1 cellular context compared by ENCODE assay signal in the genomic region with DNA sequence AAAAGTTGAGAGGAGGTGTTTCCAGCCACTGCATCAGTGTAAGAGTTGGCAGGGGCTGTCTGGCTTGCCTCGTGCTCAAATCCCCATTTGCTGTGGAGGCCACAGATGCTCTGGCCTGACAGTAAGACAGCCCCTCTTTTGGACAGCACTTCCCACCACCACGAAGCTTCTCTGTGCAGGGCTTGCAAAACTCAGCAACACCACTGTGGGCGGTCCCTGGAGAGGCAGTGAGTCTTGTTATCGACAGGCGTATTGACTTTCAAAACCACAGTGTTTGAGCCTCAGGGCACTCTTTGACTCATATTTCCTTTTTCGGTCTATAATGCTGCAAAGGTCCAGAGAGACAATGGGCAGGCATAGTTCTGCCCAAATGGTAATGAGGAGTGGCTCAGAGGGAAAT.
TF ChIP-seq lines count a peak whose summit lies in the region.

No MANE protein-coding gene starts in this region.

TF ChIP-seq in GM12878, 131 proteins besides CTCF, POLR2A, EP300 and RAD21 (continued from another document and continues in another):
- no peak for TF ChIP-seq HSF1 (IDR thresholded peaks at IDR 0.05; ENCODE audit: low read depth, low read length)
- TF ChIP-seq, protein P1, sequence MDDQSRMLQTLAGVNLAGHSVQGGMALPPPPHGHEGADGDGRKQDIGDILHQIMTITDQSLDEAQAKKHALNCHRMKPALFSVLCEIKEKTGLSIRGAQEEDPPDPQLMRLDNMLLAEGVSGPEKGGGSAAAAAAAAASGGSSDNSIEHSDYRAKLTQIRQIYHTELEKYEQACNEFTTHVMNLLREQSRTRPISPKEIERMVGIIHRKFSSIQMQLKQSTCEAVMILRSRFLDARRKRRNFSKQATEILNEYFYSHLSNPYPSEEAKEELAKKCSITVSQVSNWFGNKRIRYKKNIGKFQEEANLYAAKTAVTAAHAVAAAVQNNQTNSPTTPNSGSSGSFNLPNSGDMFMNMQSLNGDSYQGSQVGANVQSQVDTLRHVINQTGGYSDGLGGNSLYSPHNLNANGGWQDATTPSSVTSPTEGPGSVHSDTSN (IDR thresholded peaks at IDR 0.05; ENCODE audit: insufficient replicate concordance, low read depth, low read length), result no peak
- no peak for TF ChIP-seq ZBED1 (IDR thresholded peaks at IDR 0.05; ENCODE audit: borderline replicate concordance)
- no peak for TF ChIP-seq ZBTB33 (IDR thresholded peaks at IDR 0.05)
- TF ChIP-seq HDAC6 (IDR thresholded peaks at IDR 0.05; ENCODE audit: unreplicated experiment), result no peak
- TF ChIP-seq RELA (IDR thresholded peaks at IDR 0.05; ENCODE audit: borderline replicate concordance, partially characterized antibody), result no peak
- TF ChIP-seq SRF (IDR thresholded peaks at IDR 0.05; ENCODE audit: low read depth in 2 of 2, low read length in 2 of 2), result peak in 1 of 2 experiments; percentile 61; a peak in 1 of 4 replicates
- no peak for TF ChIP-seq NBN (IDR thresholded peaks at IDR 0.05)
- TF ChIP-seq NR2C1 (IDR thresholded peaks at IDR 0.05), result no peak
- no peak for TF ChIP-seq BRCA1 (IDR thresholded peaks at IDR 0.05; ENCODE audit: low read depth, low read length)
- 0 out of 2 replicates have a peak, but pooled peaks have one; percentile 35 for TF ChIP-seq RCOR1 (conservative IDR thresholded peaks at IDR 0.05; ENCODE audit: low read depth, low read length)
- TF ChIP-seq SREBF2 (IDR thresholded peaks at IDR 0.05; ENCODE audit: low read length), result no peak
- TF ChIP-seq SMAD1 (IDR thresholded peaks at IDR 0.05; ENCODE audit: low read depth, partially characterized antibody), result no peak
- no peak for TF ChIP-seq IRF3 (IDR thresholded peaks at IDR 0.05)
- TF ChIP-seq, protein P2, sequence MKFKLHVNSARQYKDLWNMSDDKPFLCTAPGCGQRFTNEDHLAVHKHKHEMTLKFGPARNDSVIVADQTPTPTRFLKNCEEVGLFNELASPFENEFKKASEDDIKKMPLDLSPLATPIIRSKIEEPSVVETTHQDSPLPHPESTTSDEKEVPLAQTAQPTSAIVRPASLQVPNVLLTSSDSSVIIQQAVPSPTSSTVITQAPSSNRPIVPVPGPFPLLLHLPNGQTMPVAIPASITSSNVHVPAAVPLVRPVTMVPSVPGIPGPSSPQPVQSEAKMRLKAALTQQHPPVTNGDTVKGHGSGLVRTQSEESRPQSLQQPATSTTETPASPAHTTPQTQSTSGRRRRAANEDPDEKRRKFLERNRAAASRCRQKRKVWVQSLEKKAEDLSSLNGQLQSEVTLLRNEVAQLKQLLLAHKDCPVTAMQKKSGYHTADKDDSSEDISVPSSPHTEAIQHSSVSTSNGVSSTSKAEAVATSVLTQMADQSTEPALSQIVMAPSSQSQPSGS (IDR thresholded peaks at IDR 0.05; ENCODE audit: low read length), result peak; percentile 69; the same call in 1 of the 2 replicates
- TF ChIP-seq KLF5 (IDR thresholded peaks at IDR 0.05; ENCODE audit: partially characterized antibody), result no peak
- TF ChIP-seq POLR2AphosphoS2 (IDR thresholded peaks at IDR 0.05; ENCODE audit: low read depth, low read length), result no peak
- TF ChIP-seq CREM (IDR thresholded peaks at IDR 0.05; ENCODE audit: low read depth), result no peak
- TF ChIP-seq TCF3 (IDR thresholded peaks at IDR 0.05; ENCODE audit: borderline replicate concordance, insufficient read depth, low read depth, low read length), result no peak
- no peak for TF ChIP-seq PAX8 (IDR thresholded peaks at IDR 0.05)
- peak; percentile 82 for TF ChIP-seq JUNB (IDR thresholded peaks at IDR 0.05)
- TF ChIP-seq, protein P3, sequence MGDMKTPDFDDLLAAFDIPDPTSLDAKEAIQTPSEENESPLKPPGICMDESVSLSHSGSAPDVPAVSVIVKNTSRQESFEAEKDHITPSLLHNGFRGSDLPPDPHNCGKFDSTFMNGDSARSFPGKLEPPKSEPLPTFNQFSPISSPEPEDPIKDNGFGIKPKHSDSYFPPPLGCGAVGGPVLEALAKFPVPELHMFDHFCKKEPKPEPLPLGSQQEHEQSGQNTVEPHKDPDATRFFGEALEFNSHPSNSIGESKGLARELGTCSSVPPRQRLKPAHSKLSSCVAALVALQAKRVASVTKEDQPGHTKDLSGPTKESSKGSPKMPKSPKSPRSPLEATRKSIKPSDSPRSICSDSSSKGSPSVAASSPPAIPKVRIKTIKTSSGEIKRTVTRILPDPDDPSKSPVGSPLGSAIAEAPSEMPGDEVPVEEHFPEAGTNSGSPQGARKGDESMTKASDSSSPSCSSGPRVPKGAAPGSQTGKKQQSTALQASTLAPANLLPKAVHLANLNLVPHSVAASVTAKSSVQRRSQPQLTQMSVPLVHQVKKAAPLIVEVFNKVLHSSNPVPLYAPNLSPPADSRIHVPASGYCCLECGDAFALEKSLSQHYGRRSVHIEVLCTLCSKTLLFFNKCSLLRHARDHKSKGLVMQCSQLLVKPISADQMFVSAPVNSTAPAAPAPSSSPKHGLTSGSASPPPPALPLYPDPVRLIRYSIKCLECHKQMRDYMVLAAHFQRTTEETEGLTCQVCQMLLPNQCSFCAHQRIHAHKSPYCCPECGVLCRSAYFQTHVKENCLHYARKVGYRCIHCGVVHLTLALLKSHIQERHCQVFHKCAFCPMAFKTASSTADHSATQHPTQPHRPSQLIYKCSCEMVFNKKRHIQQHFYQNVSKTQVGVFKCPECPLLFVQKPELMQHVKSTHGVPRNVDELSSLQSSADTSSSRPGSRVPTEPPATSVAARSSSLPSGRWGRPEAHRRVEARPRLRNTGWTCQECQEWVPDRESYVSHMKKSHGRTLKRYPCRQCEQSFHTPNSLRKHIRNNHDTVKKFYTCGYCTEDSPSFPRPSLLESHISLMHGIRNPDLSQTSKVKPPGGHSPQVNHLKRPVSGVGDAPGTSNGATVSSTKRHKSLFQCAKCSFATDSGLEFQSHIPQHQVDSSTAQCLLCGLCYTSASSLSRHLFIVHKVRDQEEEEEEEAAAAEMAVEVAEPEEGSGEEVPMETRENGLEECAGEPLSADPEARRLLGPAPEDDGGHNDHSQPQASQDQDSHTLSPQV (IDR thresholded peaks at IDR 0.05), result no peak
- peak; percentile 21; the same call in 1 of the 3 replicates for TF ChIP-seq POU2F2 (IDR thresholded peaks at IDR 0.05; ENCODE audit: borderline replicate concordance, low read depth, low read length)
- TF ChIP-seq CHD2 (IDR thresholded peaks at IDR 0.05; ENCODE audit: borderline replicate concordance, low read depth, low read length), result no peak
- peak; percentile 71; the same call in 1 of the 2 replicates for TF ChIP-seq PAX5 (IDR thresholded peaks at IDR 0.05; ENCODE audit: borderline replicate concordance, low read depth, low read length)
- TF ChIP-seq MYC (IDR thresholded peaks at IDR 0.05; ENCODE audit: insufficient read depth, insufficient read length, insufficient replicate concordance, low read length, severe bottlenecking), result no peak
- no peak for TF ChIP-seq PML (IDR thresholded peaks at IDR 0.05; ENCODE audit: low read length)
- no peak for TF ChIP-seq SMAD5 (IDR thresholded peaks at IDR 0.05; ENCODE audit: low read depth)
- TF ChIP-seq ZNF384 (IDR thresholded peaks at IDR 0.05; ENCODE audit: borderline replicate concordance, low read depth, low read length), result no peak
- TF ChIP-seq SMARCA5 (IDR thresholded peaks at IDR 0.05), result no peak
- no peak for TF ChIP-seq SP1 (IDR thresholded peaks at IDR 0.05; ENCODE audit: low read depth, low read length)
- no peak; the same call in 1 of the 2 replicates for TF ChIP-seq FOXM1 (IDR thresholded peaks at IDR 0.05; ENCODE audit: low read depth, low read length)
- TF ChIP-seq ZZZ3 (IDR thresholded peaks at IDR 0.05; ENCODE audit: control insufficient read depth, insufficient read length, low read depth), result no peak
- TF ChIP-seq SPI1 (IDR thresholded peaks at IDR 0.05; ENCODE audit: borderline replicate concordance, insufficient read depth, low read depth, low read length), result peak; percentile 36; the same call in 1 of the 2 replicates
- TF ChIP-seq RB1 (IDR thresholded peaks at IDR 0.05; ENCODE audit: borderline replicate concordance), result no peak
- no peak for TF ChIP-seq TAF1 (IDR thresholded peaks at IDR 0.05; ENCODE audit: borderline replicate concordance, low read depth, low read length)
- no peak; the same call in 1 of the 2 replicates for TF ChIP-seq YY1 (IDR thresholded peaks at IDR 0.05; ENCODE audit: low read depth, low read length)
- peak; percentile 71; the same call in 1 of the 2 replicates for TF ChIP-seq JUND (IDR thresholded peaks at IDR 0.05; ENCODE audit: low read depth, low read length)
- peak; percentile 28; the same call in 1 of the 2 replicates for TF ChIP-seq BACH1 (IDR thresholded peaks at IDR 0.05; ENCODE audit: borderline replicate concordance)
- TF ChIP-seq MTA2 (IDR thresholded peaks at IDR 0.05; ENCODE audit: low read depth), result peak; percentile 89
- TF ChIP-seq, protein P4, sequence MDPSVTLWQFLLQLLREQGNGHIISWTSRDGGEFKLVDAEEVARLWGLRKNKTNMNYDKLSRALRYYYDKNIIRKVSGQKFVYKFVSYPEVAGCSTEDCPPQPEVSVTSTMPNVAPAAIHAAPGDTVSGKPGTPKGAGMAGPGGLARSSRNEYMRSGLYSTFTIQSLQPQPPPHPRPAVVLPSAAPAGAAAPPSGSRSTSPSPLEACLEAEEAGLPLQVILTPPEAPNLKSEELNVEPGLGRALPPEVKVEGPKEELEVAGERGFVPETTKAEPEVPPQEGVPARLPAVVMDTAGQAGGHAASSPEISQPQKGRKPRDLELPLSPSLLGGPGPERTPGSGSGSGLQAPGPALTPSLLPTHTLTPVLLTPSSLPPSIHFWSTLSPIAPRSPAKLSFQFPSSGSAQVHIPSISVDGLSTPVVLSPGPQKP (IDR thresholded peaks at IDR 0.05; ENCODE audit: low read depth, low read length), result no peak
- no peak for TF ChIP-seq KDM1A (IDR thresholded peaks at IDR 0.05; ENCODE audit: borderline replicate concordance)
- no peak for TF ChIP-seq NFYA (IDR thresholded peaks at IDR 0.05; ENCODE audit: borderline replicate concordance, low read depth, low read length)
- no peak for TF ChIP-seq ZNF24 (IDR thresholded peaks at IDR 0.05)
- no peak for TF ChIP-seq ZBTB4 (CRISPR knock-in tag; IDR thresholded peaks at IDR 0.05)
- peak; percentile 80; the same call in 1 of the 2 replicates for TF ChIP-seq GATAD2B (conservative IDR thresholded peaks at IDR 0.05; ENCODE audit: low read depth)
